ENCODE assay signal across 1 cellular context in genomic region chrX:16123222-16123786, GRCh38.
TF ChIP-seq lines count a peak whose summit lies in the region.

GRPR (plus strand) TSS chrX:16123565; CDS start chrX:16123954, 389 bp downstream.

TF ChIP-seq in endothelial cell of umbilical vein, 7 proteins besides CTCF, POLR2A, EP300 and RAD21 (continued from another document):
- TF ChIP-seq MAX (IDR thresholded peaks at IDR 0.05; ENCODE audit: insufficient read depth, insufficient read length), result no peak
- TF ChIP-seq MYC (IDR thresholded peaks at IDR 0.05; ENCODE audit: low read depth, low read length), result no peak
